8 cellular contexts compared by ENCODE assay signal in the genomic region with DNA sequence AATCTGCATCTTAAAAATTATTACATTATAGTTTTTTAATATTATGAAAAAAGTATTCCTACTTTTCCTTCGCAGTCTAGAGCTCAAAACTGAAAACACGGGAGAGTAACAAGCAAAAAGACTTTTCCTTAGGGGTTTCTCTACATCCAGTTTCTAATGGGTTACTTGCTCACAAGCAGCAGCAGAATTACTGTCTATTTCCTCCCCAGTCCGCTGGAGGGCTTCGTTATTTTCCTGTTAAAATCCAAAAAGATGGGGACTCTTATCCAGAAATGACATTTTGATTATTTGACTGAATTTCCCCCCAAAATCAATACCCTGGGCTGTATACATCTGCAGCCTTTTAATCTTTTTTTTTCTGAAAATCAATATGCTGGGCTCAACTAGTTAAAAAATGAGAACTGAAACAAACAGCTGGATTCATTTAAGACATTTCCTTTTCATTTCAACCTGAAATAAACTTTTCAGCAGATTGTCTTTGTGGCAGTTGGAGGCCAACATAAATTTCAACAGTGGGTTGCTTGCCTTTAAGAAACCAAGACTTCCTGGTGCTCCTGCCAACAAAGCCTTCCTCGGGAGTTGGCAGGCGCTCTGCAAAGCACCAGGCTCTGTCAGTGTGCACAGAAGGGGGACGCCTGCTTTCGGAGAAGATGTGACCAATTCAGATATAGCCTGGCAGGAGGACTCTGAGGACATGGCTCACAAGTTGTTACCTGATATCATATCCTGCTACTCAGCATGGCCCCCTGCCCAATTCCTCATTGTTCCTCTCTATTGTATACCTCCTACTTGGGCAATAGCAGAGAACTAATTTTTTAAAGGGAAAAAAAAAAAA.
DNase-seq lines count a peak whose midpoint lies in the region; ATAC-seq and TF ChIP-seq lines count a peak whose summit lies in the region.
"Had no signal": no experiment of that assay in that cellular context is flagged by ENCODE, and none has a peak within 500 bp of the region (broad histone marks: within the 10 kb centered on the region; RNA-seq: fewer than 3 reads in every experiment).

No MANE protein-coding gene starts in this region.

- 23 to 37% methylated on average over 8 of the region's 8 CpGs for WGBS in heart right ventricle, 2 donors

- H3K4me3 ChIP-seq in heart right ventricle, result peak overlapping the region in 1 of 10 donors; percentile 3
- H3K4me3 ChIP-seq: skin epidermis had no signal

- no peaks in the 10 kb centered on the region for H3K36me3 ChIP-seq in heart right ventricle

- H3K9me3 Mint-ChIP-seq in type B pancreatic cell, result no peaks in the 10 kb centered on the region
- no peaks in the 10 kb centered on the region for H3K9me3 Mint-ChIP-seq in activated CD4-positive, alpha-beta memory T cell treated with anti-CD3 and anti-CD28 coated beads, Interleukin-2, amount 10 ng/mL, durations not matched to agents 7 days and 5 days

- peaks cover 0 to 7% (median 0%) of the 10 kb centered on the region in 11 donors for H3K9me3 ChIP-seq in heart right ventricle

- no peak overlapping the region for H3K4me3 Mint-ChIP-seq in type B pancreatic cell
- no peak overlapping the region for H3K4me3 Mint-ChIP-seq in activated CD4-positive, alpha-beta memory T cell treated with anti-CD3 and anti-CD28 coated beads, Interleukin-2, amount 10 ng/mL, durations not matched to agents 7 days and 5 days

- H3K36me3 Mint-ChIP-seq in type B pancreatic cell, result peaks cover 4% of the 10 kb centered on the region
- H3K36me3 Mint-ChIP-seq in activated CD4-positive, alpha-beta memory T cell treated with anti-CD3 and anti-CD28 coated beads, Interleukin-2, amount 10 ng/mL, durations not matched to agents 7 days and 5 days (ENCODE audit: low read depth), result no peaks in the 10 kb centered on the region

- H3K4me1 Mint-ChIP-seq in type B pancreatic cell (ENCODE audit: unreplicated experiment), result peaks cover 16% of the 10 kb centered on the region
- no peaks in the 10 kb centered on the region for H3K4me1 Mint-ChIP-seq in activated CD4-positive, alpha-beta memory T cell treated with anti-CD3 and anti-CD28 coated beads, Interleukin-2, amount 10 ng/mL, durations not matched to agents 7 days and 5 days

- peak; percentile 81 for ATAC-seq in GM18909 (IDR thresholded peaks at IDR 0.05; ENCODE audit: poor library complexity, unreplicated experiment)
- peak; percentile 81 for ATAC-seq in HG02973 (IDR thresholded peaks at IDR 0.05; ENCODE audit: unreplicated experiment)
- peak in 7 of 8 donors; percentile 33 to 93 (median 68) for ATAC-seq in heart right ventricle

- POLR2A ChIA-PET in activated CD4-positive, alpha-beta memory T cell treated with anti-CD3 and anti-CD28 coated beads, Interleukin-2, amount 10 ng/mL, durations not matched to agents 7 days and 5 days (lab: Charles Lee), result no interaction called here

- no peaks in the 10 kb centered on the region for H3K27me3 ChIP-seq in heart right ventricle

- H3K27me3 Mint-ChIP-seq in type B pancreatic cell, result peaks cover 3% of the 10 kb centered on the region
- no peaks in the 10 kb centered on the region for H3K27me3 Mint-ChIP-seq in activated CD4-positive, alpha-beta memory T cell treated with anti-CD3 and anti-CD28 coated beads, Interleukin-2, amount 10 ng/mL, durations not matched to agents 7 days and 5 days

- peaks cover 0 to 16% (median 5%) of the 10 kb centered on the region in 9 donors for H3K4me1 ChIP-seq in heart right ventricle

- DNase-seq in NOMO-1 (lab: John Stamatoyannopoulos, UW; ENCODE audit: unreplicated experiment in 2 of 2) (peak; percentile 69 to 81), heart right ventricle (peak; percentile 33 to 34), type B pancreatic cell (ENCODE audit: extremely low spot score, unreplicated experiment) (no peak), cortex of kidney (lab: John Stamatoyannopoulos, UW) (no peak)
- DNase-seq in activated CD4-positive, alpha-beta memory T cell treated with anti-CD3 and anti-CD28 coated beads, Interleukin-2, amount 10 ng/mL, durations not matched to agents 7 days and 5 days, result no peak

- intact Hi-C loops in heart right ventricle (cut with DNase I), result no loop called here

- CTCF ChIA-PET in activated CD4-positive, alpha-beta memory T cell treated with anti-CD3 and anti-CD28 coated beads, Interleukin-2, amount 10 ng/mL, durations not matched to agents 7 days and 5 days (lab: Charles Lee), result no interaction called here

- no peak overlapping the region for H3K27ac ChIP-seq in heart right ventricle
- H3K27ac ChIP-seq: skin epidermis had no signal

- H3K27ac Mint-ChIP-seq in type B pancreatic cell, result peak overlapping the region; percentile 5
- no peak overlapping the region for H3K27ac Mint-ChIP-seq in activated CD4-positive, alpha-beta memory T cell treated with anti-CD3 and anti-CD28 coated beads, Interleukin-2, amount 10 ng/mL, durations not matched to agents 7 days and 5 days

- TF ChIP-seq CTCF in heart right ventricle (IDR thresholded peaks at IDR 0.05) (no peak), type B pancreatic cell (conservative IDR thresholded peaks at IDR 0.05) (no peak)

Comparison
In these comparisons a context has a peak if more than half of its experiments do, and no peak if none do; other contexts are left out.
1. DNase-seq: peak in NOMO-1 (2 of 2) and heart right ventricle (2 of 2); none in type B pancreatic cell (single experiment), cortex of kidney (single experiment) and activated CD4-positive, alpha-beta memory T cell treated with anti-CD3 and anti-CD28 coated beads, Interleukin-2, amount 10 ng/mL, durations not matched to agents 7 days and 5 days (single experiment).
2. Peak in every context shown above with its lines, with median percentiles within 50 percentile points of each other: ATAC-seq.